25 cellular contexts compared by ENCODE assay signal in genomic region chr20:62177307-62177706, GRCh38. TPM values are rescaled to one million over a fixed set of nuclear protein-coding genes. Genes with fewer than 3 reads are reported as not detected.
"Had no signal": no experiment of that assay in that cellular context is flagged by ENCODE, and none has a peak within 500 bp of the region (broad histone marks: within the 10 kb centered on the region; RNA-seq: fewer than 3 reads in every experiment).

No MANE protein-coding gene starts in this region.

- H3K27me3 Mint-ChIP-seq: effector memory CD8-positive, alpha-beta T cell; naive thymus-derived CD8-positive, alpha-beta T cell had no signal

- H3K4me3 Mint-ChIP-seq: effector memory CD8-positive, alpha-beta T cell; mesothelial cell of epicardium; naive thymus-derived CD8-positive, alpha-beta T cell; neural progenitor cell; WTC11 had no signal

- DNase-seq: activated T-cell treated with anti-CD3 and anti-CD28 coated beads, Interleukin-2, amount 50 U/mL, for 1 hour; adrenal gland; brain microvascular endothelial cell; caudate nucleus; effector memory CD8-positive, alpha-beta T cell; islet precursor cell; left colon; naive thymus-derived CD8-positive, alpha-beta T cell; stimulated activated CD4-positive, alpha-beta T cell treated with anti-CD3 and anti-CD28 coated beads, Interleukin-4, amount 100 ng/mL, for 1 hour; stimulated activated naive CD4-positive, alpha-beta T cell; T1000; testis; upper lobe of right lung had no signal

- H3K27ac Mint-ChIP-seq: effector memory CD8-positive, alpha-beta T cell; mesothelial cell of epicardium; neural progenitor cell; WTC11 had no signal

- H3K9me3 Mint-ChIP-seq: activated naive CD4-positive, alpha-beta T cell treated with anti-CD3 and anti-CD28 coated beads, Interleukin-2, amount 50 U/mL, for 72 hours; effector memory CD8-positive, alpha-beta T cell; mesothelial cell of epicardium; naive thymus-derived CD8-positive, alpha-beta T cell; neural progenitor cell; WTC11 had no signal

- ATAC-seq: activated naive CD4-positive, alpha-beta T cell treated with anti-CD3 and anti-CD28 coated beads, Interleukin-2, amount 50 U/mL, for 72 hours; effector memory CD8-positive, alpha-beta T cell; heart left ventricle; left colon; naive thymus-derived CD8-positive, alpha-beta T cell; upper lobe of right lung; WTC11 had no signal

RNA-seq across cellular contexts. Expression of gene HRH3, which starts 42.8 kb away (rescaled TPM):
- total RNA-seq: activated naive CD4-positive, alpha-beta T cell treated with anti-CD3 and anti-CD28 coated beads, Interleukin-2, amount 50 U/mL, for 72 hours; dermis microvascular lymphatic vessel endothelial cell; esophagus muscularis mucosa; heart left ventricle; left colon; lung; mesothelial cell of epicardium; naive thymus-derived CD8-positive, alpha-beta T cell; omental fat pad; posterior vena cava; renal cortical epithelial cell; T-helper 1 cell treated with Interleukin-12 subunit alpha and Interleukin-12 subunit beta and Interleukin-4 antibody, amounts not matched to agents 30 ng/mL and 1 ng/mL, for 36 hours; upper lobe of right lung had no signal
